1 cellular context compared by ENCODE assay signal in the genomic region with DNA sequence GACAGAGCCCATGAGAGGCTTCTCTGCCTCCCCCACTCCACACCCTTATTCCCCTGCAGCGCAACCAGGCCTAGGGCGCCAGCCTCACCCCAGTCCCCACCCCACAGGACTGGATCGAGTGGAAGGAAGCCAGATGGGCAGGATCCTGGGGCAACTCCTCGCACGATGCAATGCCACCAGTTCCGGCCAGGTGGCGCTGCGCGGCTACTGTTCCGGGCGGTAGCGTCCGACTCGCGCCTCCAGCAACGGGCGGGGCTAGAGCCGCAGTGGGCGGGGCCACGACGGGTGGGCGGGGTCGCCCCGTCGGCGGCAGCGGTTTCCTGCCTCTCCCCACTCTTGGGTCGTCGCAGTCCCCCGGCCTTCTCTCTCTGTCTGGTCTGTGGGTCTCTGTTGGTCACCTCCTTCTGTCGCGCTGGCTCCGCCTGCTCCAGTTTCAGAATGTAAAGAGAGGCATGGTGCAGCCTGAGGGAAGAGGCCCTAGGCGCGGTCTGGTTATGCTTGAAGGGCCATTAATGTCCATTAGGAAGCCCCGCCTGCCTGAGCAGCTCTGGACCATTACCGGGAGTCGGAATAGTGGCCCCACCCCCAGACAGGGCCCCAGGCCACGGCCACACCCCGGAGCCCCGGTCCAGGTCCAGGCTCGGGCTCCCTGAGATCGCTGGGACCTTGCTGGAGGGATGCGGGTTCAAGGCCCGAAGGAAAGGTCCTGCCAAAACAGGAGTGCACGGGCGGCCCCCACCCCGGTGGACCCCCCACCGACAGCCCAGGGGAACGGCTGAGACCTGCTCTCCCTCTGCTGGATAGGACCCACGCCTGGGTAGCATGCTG.
TF ChIP-seq lines count a peak whose summit lies in the region.

No MANE protein-coding gene starts in this region.

TF ChIP-seq in K562, 482 proteins besides CTCF, POLR2A, EP300 and RAD21 (continued from another document and continues in another):
- TF ChIP-seq MAFF (IDR thresholded peaks at IDR 0.05; ENCODE audit: low read length) (no peak), TBL1XR1 (IDR thresholded peaks at IDR 0.05; ENCODE audit: low read length in 2 of 2) (0 out of 4 replicates have a peak, but pooled peaks of 1 of the 2 experiments have one; percentile 16), ATF3 (IDR thresholded peaks at IDR 0.05) (no peak), ATF3 (CRISPR knock-in tag; conservative IDR thresholded peaks at IDR 0.05) (no peak; the same call in 1 of the 2 replicates), PCBP1 (IDR thresholded peaks at IDR 0.05; ENCODE audit: low read depth, low read length, poor library complexity, severe bottlenecking) (peak; percentile 28), ZNF121 (CRISPR knock-in tag; conservative IDR thresholded peaks at IDR 0.05) (no peak), ZNF134 (CRISPR knock-in tag; conservative IDR thresholded peaks at IDR 0.05) (no peak), CREB3 (tag; conservative IDR thresholded peaks at IDR 0.05; ENCODE audit: low read depth) (no peak), ZNF224 (CRISPR knock-in tag; IDR thresholded peaks at IDR 0.05) (no peak), DACH1 (IDR thresholded peaks at IDR 0.05; ENCODE audit: partially characterized antibody) (no peak), MTA3 (IDR thresholded peaks at IDR 0.05; ENCODE audit: borderline replicate concordance) (0 out of 2 replicates have a peak, but pooled peaks have one; percentile 25), MAZ (CRISPR knock-in tag; conservative IDR thresholded peaks at IDR 0.05 in 1 of 2, IDR thresholded peaks at IDR 0.05 in 1 of 2) (peak; percentile 89 to 99), ZBTB5 (IDR thresholded peaks at IDR 0.05) (no peak), SPI1 (IDR thresholded peaks at IDR 0.05; ENCODE audit: borderline replicate concordance, low read depth, low read length) (no peak), NFE2L1 (tag; IDR thresholded peaks at IDR 0.05; ENCODE audit: borderline replicate concordance, low read depth) (no peak), GABPB1 (CRISPR knock-in tag; IDR thresholded peaks at IDR 0.05) (peak; percentile 71; the same call in 1 of the 2 replicates), PCBP2 (IDR thresholded peaks at IDR 0.05; ENCODE audit: low read depth, low read length, poor library complexity, severe bottlenecking) (no peak), HDGF (IDR thresholded peaks at IDR 0.05) (peak; percentile 57; the same call in 1 of the 2 replicates), ZEB2 (IDR thresholded peaks at IDR 0.05) (no peak), NFRKB (IDR thresholded peaks at IDR 0.05; ENCODE audit: low read depth) (no peak), SMAD3 (CRISPR knock-in tag; conservative IDR thresholded peaks at IDR 0.05) (no peak), HNRNPK (IDR thresholded peaks at IDR 0.05; ENCODE audit: low read depth, low read length, poor library complexity, severe bottlenecking) (no peak), TGIF2 (CRISPR knock-in tag; IDR thresholded peaks at IDR 0.05) (no peak), PHF21A (IDR thresholded peaks at IDR 0.05; ENCODE audit: borderline replicate concordance, low read depth) (no peak), KDM4B (IDR thresholded peaks at IDR 0.05; ENCODE audit: borderline replicate concordance in 2 of 2, low read depth in 1 of 2) (peak in 1 of 2 experiments; percentile 60; a peak in 1 of 4 replicates)
- TF ChIP-seq, protein P1, sequence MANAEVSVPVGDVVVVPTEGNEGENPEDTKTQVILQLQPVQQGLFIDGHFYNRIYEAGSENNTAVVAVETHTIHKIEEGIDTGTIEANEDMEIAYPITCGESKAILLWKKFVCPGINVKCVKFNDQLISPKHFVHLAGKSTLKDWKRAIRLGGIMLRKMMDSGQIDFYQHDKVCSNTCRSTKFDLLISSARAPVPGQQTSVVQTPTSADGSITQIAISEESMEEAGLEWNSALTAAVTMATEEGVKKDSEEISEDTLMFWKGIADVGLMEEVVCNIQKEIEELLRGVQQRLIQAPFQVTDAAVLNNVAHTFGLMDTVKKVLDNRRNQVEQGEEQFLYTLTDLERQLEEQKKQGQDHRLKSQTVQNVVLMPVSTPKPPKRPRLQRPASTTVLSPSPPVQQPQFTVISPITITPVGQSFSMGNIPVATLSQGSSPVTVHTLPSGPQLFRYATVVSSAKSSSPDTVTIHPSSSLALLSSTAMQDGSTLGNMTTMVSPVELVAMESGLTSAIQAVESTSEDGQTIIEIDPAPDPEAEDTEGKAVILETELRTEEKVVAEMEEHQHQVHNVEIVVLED (CRISPR knock-in tag; IDR thresholded peaks at IDR 0.05): no peak
- TF ChIP-seq, protein P2, sequence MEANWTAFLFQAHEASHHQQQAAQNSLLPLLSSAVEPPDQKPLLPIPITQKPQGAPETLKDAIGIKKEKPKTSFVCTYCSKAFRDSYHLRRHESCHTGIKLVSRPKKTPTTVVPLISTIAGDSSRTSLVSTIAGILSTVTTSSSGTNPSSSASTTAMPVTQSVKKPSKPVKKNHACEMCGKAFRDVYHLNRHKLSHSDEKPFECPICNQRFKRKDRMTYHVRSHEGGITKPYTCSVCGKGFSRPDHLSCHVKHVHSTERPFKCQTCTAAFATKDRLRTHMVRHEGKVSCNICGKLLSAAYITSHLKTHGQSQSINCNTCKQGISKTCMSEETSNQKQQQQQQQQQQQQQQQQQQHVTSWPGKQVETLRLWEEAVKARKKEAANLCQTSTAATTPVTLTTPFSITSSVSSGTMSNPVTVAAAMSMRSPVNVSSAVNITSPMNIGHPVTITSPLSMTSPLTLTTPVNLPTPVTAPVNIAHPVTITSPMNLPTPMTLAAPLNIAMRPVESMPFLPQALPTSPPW (CRISPR knock-in tag; IDR thresholded peaks at IDR 0.05): peak; percentile 86
- TF ChIP-seq, protein P3, sequence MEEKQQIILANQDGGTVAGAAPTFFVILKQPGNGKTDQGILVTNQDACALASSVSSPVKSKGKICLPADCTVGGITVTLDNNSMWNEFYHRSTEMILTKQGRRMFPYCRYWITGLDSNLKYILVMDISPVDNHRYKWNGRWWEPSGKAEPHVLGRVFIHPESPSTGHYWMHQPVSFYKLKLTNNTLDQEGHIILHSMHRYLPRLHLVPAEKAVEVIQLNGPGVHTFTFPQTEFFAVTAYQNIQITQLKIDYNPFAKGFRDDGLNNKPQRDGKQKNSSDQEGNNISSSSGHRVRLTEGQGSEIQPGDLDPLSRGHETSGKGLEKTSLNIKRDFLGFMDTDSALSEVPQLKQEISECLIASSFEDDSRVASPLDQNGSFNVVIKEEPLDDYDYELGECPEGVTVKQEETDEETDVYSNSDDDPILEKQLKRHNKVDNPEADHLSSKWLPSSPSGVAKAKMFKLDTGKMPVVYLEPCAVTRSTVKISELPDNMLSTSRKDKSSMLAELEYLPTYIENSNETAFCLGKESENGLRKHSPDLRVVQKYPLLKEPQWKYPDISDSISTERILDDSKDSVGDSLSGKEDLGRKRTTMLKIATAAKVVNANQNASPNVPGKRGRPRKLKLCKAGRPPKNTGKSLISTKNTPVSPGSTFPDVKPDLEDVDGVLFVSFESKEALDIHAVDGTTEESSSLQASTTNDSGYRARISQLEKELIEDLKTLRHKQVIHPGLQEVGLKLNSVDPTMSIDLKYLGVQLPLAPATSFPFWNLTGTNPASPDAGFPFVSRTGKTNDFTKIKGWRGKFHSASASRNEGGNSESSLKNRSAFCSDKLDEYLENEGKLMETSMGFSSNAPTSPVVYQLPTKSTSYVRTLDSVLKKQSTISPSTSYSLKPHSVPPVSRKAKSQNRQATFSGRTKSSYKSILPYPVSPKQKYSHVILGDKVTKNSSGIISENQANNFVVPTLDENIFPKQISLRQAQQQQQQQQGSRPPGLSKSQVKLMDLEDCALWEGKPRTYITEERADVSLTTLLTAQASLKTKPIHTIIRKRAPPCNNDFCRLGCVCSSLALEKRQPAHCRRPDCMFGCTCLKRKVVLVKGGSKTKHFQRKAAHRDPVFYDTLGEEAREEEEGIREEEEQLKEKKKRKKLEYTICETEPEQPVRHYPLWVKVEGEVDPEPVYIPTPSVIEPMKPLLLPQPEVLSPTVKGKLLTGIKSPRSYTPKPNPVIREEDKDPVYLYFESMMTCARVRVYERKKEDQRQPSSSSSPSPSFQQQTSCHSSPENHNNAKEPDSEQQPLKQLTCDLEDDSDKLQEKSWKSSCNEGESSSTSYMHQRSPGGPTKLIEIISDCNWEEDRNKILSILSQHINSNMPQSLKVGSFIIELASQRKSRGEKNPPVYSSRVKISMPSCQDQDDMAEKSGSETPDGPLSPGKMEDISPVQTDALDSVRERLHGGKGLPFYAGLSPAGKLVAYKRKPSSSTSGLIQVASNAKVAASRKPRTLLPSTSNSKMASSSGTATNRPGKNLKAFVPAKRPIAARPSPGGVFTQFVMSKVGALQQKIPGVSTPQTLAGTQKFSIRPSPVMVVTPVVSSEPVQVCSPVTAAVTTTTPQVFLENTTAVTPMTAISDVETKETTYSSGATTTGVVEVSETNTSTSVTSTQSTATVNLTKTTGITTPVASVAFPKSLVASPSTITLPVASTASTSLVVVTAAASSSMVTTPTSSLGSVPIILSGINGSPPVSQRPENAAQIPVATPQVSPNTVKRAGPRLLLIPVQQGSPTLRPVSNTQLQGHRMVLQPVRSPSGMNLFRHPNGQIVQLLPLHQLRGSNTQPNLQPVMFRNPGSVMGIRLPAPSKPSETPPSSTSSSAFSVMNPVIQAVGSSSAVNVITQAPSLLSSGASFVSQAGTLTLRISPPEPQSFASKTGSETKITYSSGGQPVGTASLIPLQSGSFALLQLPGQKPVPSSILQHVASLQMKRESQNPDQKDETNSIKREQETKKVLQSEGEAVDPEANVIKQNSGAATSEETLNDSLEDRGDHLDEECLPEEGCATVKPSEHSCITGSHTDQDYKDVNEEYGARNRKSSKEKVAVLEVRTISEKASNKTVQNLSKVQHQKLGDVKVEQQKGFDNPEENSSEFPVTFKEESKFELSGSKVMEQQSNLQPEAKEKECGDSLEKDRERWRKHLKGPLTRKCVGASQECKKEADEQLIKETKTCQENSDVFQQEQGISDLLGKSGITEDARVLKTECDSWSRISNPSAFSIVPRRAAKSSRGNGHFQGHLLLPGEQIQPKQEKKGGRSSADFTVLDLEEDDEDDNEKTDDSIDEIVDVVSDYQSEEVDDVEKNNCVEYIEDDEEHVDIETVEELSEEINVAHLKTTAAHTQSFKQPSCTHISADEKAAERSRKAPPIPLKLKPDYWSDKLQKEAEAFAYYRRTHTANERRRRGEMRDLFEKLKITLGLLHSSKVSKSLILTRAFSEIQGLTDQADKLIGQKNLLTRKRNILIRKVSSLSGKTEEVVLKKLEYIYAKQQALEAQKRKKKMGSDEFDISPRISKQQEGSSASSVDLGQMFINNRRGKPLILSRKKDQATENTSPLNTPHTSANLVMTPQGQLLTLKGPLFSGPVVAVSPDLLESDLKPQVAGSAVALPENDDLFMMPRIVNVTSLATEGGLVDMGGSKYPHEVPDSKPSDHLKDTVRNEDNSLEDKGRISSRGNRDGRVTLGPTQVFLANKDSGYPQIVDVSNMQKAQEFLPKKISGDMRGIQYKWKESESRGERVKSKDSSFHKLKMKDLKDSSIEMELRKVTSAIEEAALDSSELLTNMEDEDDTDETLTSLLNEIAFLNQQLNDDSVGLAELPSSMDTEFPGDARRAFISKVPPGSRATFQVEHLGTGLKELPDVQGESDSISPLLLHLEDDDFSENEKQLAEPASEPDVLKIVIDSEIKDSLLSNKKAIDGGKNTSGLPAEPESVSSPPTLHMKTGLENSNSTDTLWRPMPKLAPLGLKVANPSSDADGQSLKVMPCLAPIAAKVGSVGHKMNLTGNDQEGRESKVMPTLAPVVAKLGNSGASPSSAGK (IDR thresholded peaks at IDR 0.05): no peak
- TF ChIP-seq, protein P4, sequence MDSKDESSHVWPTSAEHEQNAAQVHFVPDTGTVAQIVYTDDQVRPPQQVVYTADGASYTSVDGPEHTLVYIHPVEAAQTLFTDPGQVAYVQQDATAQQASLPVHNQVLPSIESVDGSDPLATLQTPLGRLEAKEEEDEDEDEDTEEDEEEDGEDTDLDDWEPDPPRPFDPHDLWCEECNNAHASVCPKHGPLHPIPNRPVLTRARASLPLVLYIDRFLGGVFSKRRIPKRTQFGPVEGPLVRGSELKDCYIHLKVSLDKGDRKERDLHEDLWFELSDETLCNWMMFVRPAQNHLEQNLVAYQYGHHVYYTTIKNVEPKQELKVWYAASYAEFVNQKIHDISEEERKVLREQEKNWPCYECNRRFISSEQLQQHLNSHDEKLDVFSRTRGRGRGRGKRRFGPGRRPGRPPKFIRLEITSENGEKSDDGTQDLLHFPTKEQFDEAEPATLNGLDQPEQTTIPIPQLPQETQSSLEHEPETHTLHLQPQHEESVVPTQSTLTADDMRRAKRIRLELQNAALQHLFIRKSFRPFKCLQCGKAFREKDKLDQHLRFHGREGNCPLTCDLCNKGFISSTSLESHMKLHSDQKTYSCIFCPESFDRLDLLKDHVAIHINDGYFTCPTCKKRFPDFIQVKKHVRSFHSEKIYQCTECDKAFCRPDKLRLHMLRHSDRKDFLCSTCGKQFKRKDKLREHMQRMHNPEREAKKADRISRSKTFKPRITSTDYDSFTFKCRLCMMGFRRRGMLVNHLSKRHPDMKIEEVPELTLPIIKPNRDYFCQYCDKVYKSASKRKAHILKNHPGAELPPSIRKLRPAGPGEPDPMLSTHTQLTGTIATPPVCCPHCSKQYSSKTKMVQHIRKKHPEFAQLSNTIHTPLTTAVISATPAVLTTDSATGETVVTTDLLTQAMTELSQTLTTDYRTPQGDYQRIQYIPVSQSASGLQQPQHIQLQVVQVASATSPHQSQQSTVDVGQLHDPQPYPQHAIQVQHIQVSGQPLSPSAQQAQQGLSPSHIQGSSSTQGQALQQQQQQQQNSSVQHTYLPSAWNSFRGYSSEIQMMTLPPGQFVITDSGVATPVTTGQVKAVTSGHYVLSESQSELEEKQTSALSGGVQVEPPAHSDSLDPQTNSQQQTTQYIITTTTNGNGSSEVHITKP (IDR thresholded peaks at IDR 0.05; ENCODE audit: partially characterized antibody): no peak
